ENCODE assay signal across 14 cellular contexts in genomic region chr7:6161463-6162330, GRCh38. TPM values are rescaled to one million over a fixed set of nuclear protein-coding genes. Genes with fewer than 3 reads are reported as not detected.
DNase-seq lines count a peak whose midpoint lies in the region; ATAC-seq lines count a peak whose summit lies in the region.
"Had no signal": no experiment of that assay in that cellular context is flagged by ENCODE, and none has a peak within 500 bp of the region (broad histone marks: within the 10 kb centered on the region; RNA-seq: fewer than 3 reads in every experiment).

No MANE protein-coding gene starts in this region.

- H3K4me3 Mint-ChIP-seq in activated CD8-positive, alpha-beta memory T cell treated with anti-CD3 and anti-CD28 coated beads, Interleukin-2, amount 10 ng/mL, durations not matched to agents 7 days and 5 days: no peak overlapping the region
- H3K4me3 Mint-ChIP-seq: activated T-cell treated with anti-CD3 and anti-CD28 coated beads, Interleukin-2, amount 50 U/mL, for 24 hours; stimulated activated naive CD8-positive, alpha-beta T cell treated with anti-CD3 and anti-CD28 coated beads, Interleukin-15, amount 100 ng/mL, for 72 hours had no signal

- DNase-seq in activated CD8-positive, alpha-beta memory T cell treated with anti-CD3 and anti-CD28 coated beads, Interleukin-2, amount 10 ng/mL, durations not matched to agents 7 days and 5 days: no peak
- DNase-seq in activated CD8-positive, alpha-beta memory T cell treated with anti-CD3 and anti-CD28 coated beads for 24 hours: no peak
- no peak for DNase-seq in adipocyte (ENCODE audit: low read depth)
- DNase-seq in COLO829 (ENCODE audit: low spot score): no peak
- DNase-seq in NCI-H128 (lab: John Stamatoyannopoulos, UW; ENCODE audit: unreplicated experiment): no peak
- no peak for DNase-seq in A172 (ENCODE audit: low spot score)
- DNase-seq: activated T-cell treated with anti-CD3 and anti-CD28 coated beads, Interleukin-2, amount 50 U/mL, for 24 hours; DND-41; mesendoderm; NCI-H345; stimulated activated CD4-positive, alpha-beta T cell treated with anti-CD3 and anti-CD28 coated beads, Interleukin-2, amount 100 ng/mL, for 24 hours; stimulated activated naive CD8-positive, alpha-beta T cell treated with anti-CD3 and anti-CD28 coated beads, Interleukin-15, amount 100 ng/mL, for 72 hours had no signal

- H3K4me1 ChIP-seq in adipocyte (ENCODE audit: control insufficient read depth, insufficient read depth, low read length) (peaks cover 27% of the 10 kb centered on the region), stomach smooth muscle (ENCODE audit: control insufficient read depth, insufficient read depth, low read length) (peaks cover 23% of the 10 kb centered on the region)

- H3K36me3 ChIP-seq in adipocyte (ENCODE audit: control insufficient read depth, insufficient read depth, low read length, severe bottlenecking) (peaks cover 68% of the 10 kb centered on the region), stomach smooth muscle (ENCODE audit: control insufficient read depth in 2 of 2, insufficient read depth in 2 of 2, low read length in 2 of 2) (peaks cover 15 to 22% of the 10 kb centered on the region in 2 donors)

- H3K4me1 Mint-ChIP-seq in activated CD8-positive, alpha-beta memory T cell treated with anti-CD3 and anti-CD28 coated beads, Interleukin-2, amount 10 ng/mL, durations not matched to agents 7 days and 5 days: peaks cover 22% of the 10 kb centered on the region
- H3K4me1 Mint-ChIP-seq: stimulated activated naive CD8-positive, alpha-beta T cell treated with anti-CD3 and anti-CD28 coated beads, Interleukin-15, amount 100 ng/mL, for 72 hours had no signal

- peaks cover 10% of the 10 kb centered on the region for H3K36me3 Mint-ChIP-seq in activated CD8-positive, alpha-beta memory T cell treated with anti-CD3 and anti-CD28 coated beads, Interleukin-2, amount 10 ng/mL, durations not matched to agents 7 days and 5 days

- CTCF ChIA-PET in activated CD8-positive, alpha-beta memory T cell treated with anti-CD3 and anti-CD28 coated beads, Interleukin-2, amount 10 ng/mL, durations not matched to agents 7 days and 5 days (lab: Charles Lee): no interaction called here

- H3K27ac ChIP-seq in stomach smooth muscle (ENCODE audit: low read length): peak overlapping the region; percentile 80

- no peak overlapping the region for H3K27ac Mint-ChIP-seq in activated CD8-positive, alpha-beta memory T cell treated with anti-CD3 and anti-CD28 coated beads, Interleukin-2, amount 10 ng/mL, durations not matched to agents 7 days and 5 days
- H3K27ac Mint-ChIP-seq: activated T-cell treated with anti-CD3 and anti-CD28 coated beads, Interleukin-2, amount 50 U/mL, for 24 hours had no signal

- H3K9ac ChIP-seq in adipocyte (ENCODE audit: low read length) (peak overlapping the region; percentile 48), stomach smooth muscle (ENCODE audit: low read length in 2 of 2) (peak overlapping the region; percentile 30 to 64)

- H3K9me3 Mint-ChIP-seq in activated CD8-positive, alpha-beta memory T cell treated with anti-CD3 and anti-CD28 coated beads, Interleukin-2, amount 10 ng/mL, durations not matched to agents 7 days and 5 days (ENCODE audit: low read depth): no peaks in the 10 kb centered on the region
- H3K9me3 Mint-ChIP-seq: activated T-cell treated with anti-CD3 and anti-CD28 coated beads, Interleukin-2, amount 50 U/mL, for 24 hours; stimulated activated naive CD8-positive, alpha-beta T cell treated with anti-CD3 and anti-CD28 coated beads, Interleukin-15, amount 100 ng/mL, for 72 hours had no signal

- H3K9me3 ChIP-seq in adipocyte (ENCODE audit: control insufficient read depth, low read length) (no peaks in the 10 kb centered on the region), stomach smooth muscle (ENCODE audit: control insufficient read depth in 2 of 2, low read length in 2 of 2) (no peaks in the 10 kb centered on the region)

- H3K27me3 ChIP-seq in adipocyte (replicated peaks; ENCODE audit: control insufficient read depth, insufficient read depth, low read length) (no peaks in the 10 kb centered on the region), stomach smooth muscle (ENCODE audit: control insufficient read depth in 1 of 2, insufficient read depth in 2 of 2, low read length in 2 of 2) (no peaks in the 10 kb centered on the region)

- H3K4me3 ChIP-seq in adipocyte (ENCODE audit: low read length) (no peak overlapping the region), stomach smooth muscle (ENCODE audit: low read length in 2 of 2) (peak overlapping the region in 1 of 2 donors; percentile 23)

- ATAC-seq in activated CD8-positive, alpha-beta memory T cell treated with anti-CD3 and anti-CD28 coated beads, Interleukin-2, amount 10 ng/mL, durations not matched to agents 7 days and 5 days: peak; percentile 43
- peak; percentile 44 for ATAC-seq in HG02610 (IDR thresholded peaks at IDR 0.05; ENCODE audit: unreplicated experiment)
- ATAC-seq: stimulated activated naive CD8-positive, alpha-beta T cell treated with anti-CD3 and anti-CD28 coated beads, Interleukin-15, amount 100 ng/mL, for 72 hours had no signal

- no peaks in the 10 kb centered on the region for H3K27me3 Mint-ChIP-seq in activated CD8-positive, alpha-beta memory T cell treated with anti-CD3 and anti-CD28 coated beads, Interleukin-2, amount 10 ng/mL, durations not matched to agents 7 days and 5 days
- H3K27me3 Mint-ChIP-seq: activated T-cell treated with anti-CD3 and anti-CD28 coated beads, Interleukin-2, amount 50 U/mL, for 24 hours; stimulated activated naive CD8-positive, alpha-beta T cell treated with anti-CD3 and anti-CD28 coated beads, Interleukin-15, amount 100 ng/mL, for 72 hours had no signal

RNA-seq across cellular contexts. Expression of gene USP42, which starts 56.9 kb away (rescaled TPM):
- 10 to 100 TPM; 16.0 to 16.2 TPM for total RNA-seq in activated CD8-positive, alpha-beta memory T cell treated with anti-CD3 and anti-CD28 coated beads, Interleukin-2, amount 10 ng/mL, durations not matched to agents 7 days and 5 days
- 6.3 and 7.9 TPM in 2 replicates for total RNA-seq in A172 (2014; rRNA removed; shearing (Covaris generic))
